In the genomic region with DNA sequence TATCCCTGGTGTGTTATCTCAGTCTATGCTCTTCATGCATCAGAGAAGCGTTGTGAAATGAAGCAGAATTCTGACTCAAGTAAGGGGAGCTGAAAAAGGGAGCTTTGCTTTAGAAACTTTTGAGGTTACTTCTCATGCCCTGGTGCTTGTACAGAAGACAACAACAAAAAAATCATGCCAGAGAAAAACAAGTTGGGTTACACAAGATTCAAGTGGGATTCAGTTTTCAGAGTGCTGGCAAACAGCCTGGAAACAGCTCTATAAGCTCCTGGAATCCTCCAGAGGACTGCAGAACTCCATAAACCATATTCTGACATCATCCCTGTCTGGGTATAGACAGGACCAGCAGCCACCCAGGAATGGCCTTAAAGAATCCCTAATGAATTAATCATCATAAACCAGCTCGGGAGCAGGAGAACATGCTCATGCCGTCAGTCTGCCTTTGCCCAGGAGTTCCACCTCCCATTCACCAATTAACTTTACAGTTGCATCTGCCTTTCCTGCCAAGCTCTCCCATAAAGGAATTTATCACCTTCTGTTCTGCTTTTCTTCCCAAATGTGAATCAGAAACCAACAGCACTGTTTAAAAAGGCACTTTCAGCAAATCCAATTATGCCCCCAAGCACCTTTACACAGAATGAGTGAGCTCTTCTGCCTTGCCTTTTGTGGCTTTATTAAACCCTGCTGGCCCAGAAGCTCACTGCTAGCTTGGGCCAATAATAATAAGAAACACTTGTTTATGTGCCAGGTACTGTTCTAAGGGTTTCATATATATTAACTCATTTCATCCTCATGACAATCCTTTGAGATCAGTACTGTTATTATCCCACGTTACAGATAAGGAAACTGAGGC, we compare ENCODE assay signal across 10 cellular contexts. TPM values are rescaled to one million over a fixed set of nuclear protein-coding genes. Genes with fewer than 3 reads are reported as not detected.
DNase-seq lines count a peak whose midpoint lies in the region; ATAC-seq and TF ChIP-seq lines count a peak whose summit lies in the region.
"Had no signal": no experiment of that assay in that cellular context is flagged by ENCODE, and none has a peak within 500 bp of the region (broad histone marks: within the 10 kb centered on the region; RNA-seq: fewer than 3 reads in every experiment).

No MANE protein-coding gene starts in this region.

- BruUV-seq in A673 (replicated peaks; lab: Mats Ljungman, UMichigan), result no TSS peak

- no peaks in the 10 kb centered on the region for H3K9me3 ChIP-seq in A673 (ENCODE audit: low read depth, low read length, poor library complexity, severe bottlenecking)
- H3K9me3 ChIP-seq in RWPE2 (ENCODE audit: severe bottlenecking), result no peaks in the 10 kb centered on the region
- H3K9me3 ChIP-seq in gastroesophageal sphincter, result no peaks in the 10 kb centered on the region

- no peak for TF ChIP-seq CTCF in A673 (conservative IDR thresholded peaks at IDR 0.05; ENCODE audit: low read depth, low read length)
- no peak for TF ChIP-seq CTCF in RWPE2 (IDR thresholded peaks at IDR 0.05; ENCODE audit: poor library complexity, severe bottlenecking)
- TF ChIP-seq CTCF in gastroesophageal sphincter (IDR thresholded peaks at IDR 0.05), result no peak

- H3K4me1 ChIP-seq in A673 (ENCODE audit: insufficient read depth, low read length, poor library complexity, severe bottlenecking) (peaks cover 39% of the 10 kb centered on the region), RWPE2 (ENCODE audit: insufficient read depth, poor library complexity, severe bottlenecking) (peaks cover 10% of the 10 kb centered on the region), gastroesophageal sphincter (peaks cover 0 to 28% (median 14%) of the 10 kb centered on the region in 3 donors)

- POLR2A ChIA-PET in A673 (lab: Charles Lee; ENCODE audit: low non-redundant PET), result no interaction called here

- ATAC-seq in RWPE2 (ENCODE audit: low read depth) (peak; percentile 99), gastroesophageal sphincter (peak; percentile 51), HG03521 (IDR thresholded peaks at IDR 0.05; ENCODE audit: unreplicated experiment) (no peak)
- ATAC-seq: HCT116; stimulated activated memory B cell treated with anti-CD40 and anti-IgM and Interleukin-4, amounts not matched to agents 10 μg/mL and 1 μg/mL and 100 μg/mL, for 72 hours had no signal

- H3K36me3 ChIP-seq in A673 (ENCODE audit: insufficient read depth, low read length, poor library complexity, severe bottlenecking) (no peaks in the 10 kb centered on the region), RWPE2 (ENCODE audit: low read depth) (no peaks in the 10 kb centered on the region), gastroesophageal sphincter (no peaks in the 10 kb centered on the region)

- CTCF ChIA-PET in A673 (lab: Charles Lee), result interaction anchor here (0.5 kb wide), 1 partner anchor 87 kb away, joined by 4 read pairs; no protein-coding TSS in a partner anchor

- DNase-seq in A673 (ENCODE audit: low spot score) (peak; percentile 92), HK-2 (ENCODE audit: unreplicated experiment) (peak; percentile 39), RWPE2 (ENCODE audit: low spot score) (peak; percentile 74), cerebellar nuclear complex (lab: John Stamatoyannopoulos, UW) (no peak), 8988T (no peak)
- no peak for DNase-seq in stimulated activated naive CD4-positive, alpha-beta T cell treated with Interleukin-2 at 50 U/mL for 16 hours (lab: John Stamatoyannopoulos, UW)

- 28 to 46% methylated on average over 3 to 4 of the region's 4 CpGs for WGBS in gastroesophageal sphincter (ENCODE audit: low coverage in 1 of 2), 2 donors

- no peaks in the 10 kb centered on the region for H3K27me3 ChIP-seq in A673 (replicated peaks; ENCODE audit: insufficient read depth, low read depth, low read length, poor library complexity)
- H3K27me3 ChIP-seq in RWPE2 (ENCODE audit: insufficient read depth, poor library complexity, severe bottlenecking), result no peaks in the 10 kb centered on the region
- H3K27me3 ChIP-seq in gastroesophageal sphincter, result no peaks in the 10 kb centered on the region

- intact Hi-C loops in A673 (cut with micrococcal nuclease; ENCODE audit: unreplicated experiment), result no loop called here

- H3K4me3 ChIP-seq in A673 (ENCODE audit: low read depth, low read length, poor library complexity, severe bottlenecking) (peak overlapping the region; percentile 25), RWPE2 (ENCODE audit: severe bottlenecking) (no peak overlapping the region), gastroesophageal sphincter (no peak overlapping the region)

- H3K27ac ChIP-seq in A673 (ENCODE audit: low read depth, low read length, poor library complexity, severe bottlenecking) (no peak overlapping the region), RWPE2 (ENCODE audit: poor library complexity, severe bottlenecking) (peak overlapping the region; percentile 42), gastroesophageal sphincter (peak overlapping the region in 3 of 4 donors; percentile 64 to 75 (median 69))

- TF ChIP-seq POLR2A in gastroesophageal sphincter (IDR thresholded peaks at IDR 0.05), result no peak

- no peak for TF ChIP-seq EP300 in gastroesophageal sphincter (IDR thresholded peaks at IDR 0.05)

RNA-seq across cellular contexts. Expression of a gene that starts 54.5 kb away (rescaled TPM):
- total RNA-seq in A673 (2021) (30.7 and 33.5 TPM in 2 replicates), gastroesophageal sphincter (100 to 1,000 TPM in 1 of 4 donors, 10 to 100 TPM in 3; 55.1 to 120 (median 85.5) TPM)

Comparison
In these comparisons a context has a peak if more than half of its experiments do, and no peak if none do; other contexts are left out.
1. DNase-seq: peak in A673 (single experiment), HK-2 (single experiment) and RWPE2 (single experiment); none in stimulated activated naive CD4-positive, alpha-beta T cell treated with Interleukin-2 at 50 U/mL for 16 hours (single experiment), cerebellar nuclear complex (0 of 2) and 8988T (single experiment).